In the genomic region with DNA sequence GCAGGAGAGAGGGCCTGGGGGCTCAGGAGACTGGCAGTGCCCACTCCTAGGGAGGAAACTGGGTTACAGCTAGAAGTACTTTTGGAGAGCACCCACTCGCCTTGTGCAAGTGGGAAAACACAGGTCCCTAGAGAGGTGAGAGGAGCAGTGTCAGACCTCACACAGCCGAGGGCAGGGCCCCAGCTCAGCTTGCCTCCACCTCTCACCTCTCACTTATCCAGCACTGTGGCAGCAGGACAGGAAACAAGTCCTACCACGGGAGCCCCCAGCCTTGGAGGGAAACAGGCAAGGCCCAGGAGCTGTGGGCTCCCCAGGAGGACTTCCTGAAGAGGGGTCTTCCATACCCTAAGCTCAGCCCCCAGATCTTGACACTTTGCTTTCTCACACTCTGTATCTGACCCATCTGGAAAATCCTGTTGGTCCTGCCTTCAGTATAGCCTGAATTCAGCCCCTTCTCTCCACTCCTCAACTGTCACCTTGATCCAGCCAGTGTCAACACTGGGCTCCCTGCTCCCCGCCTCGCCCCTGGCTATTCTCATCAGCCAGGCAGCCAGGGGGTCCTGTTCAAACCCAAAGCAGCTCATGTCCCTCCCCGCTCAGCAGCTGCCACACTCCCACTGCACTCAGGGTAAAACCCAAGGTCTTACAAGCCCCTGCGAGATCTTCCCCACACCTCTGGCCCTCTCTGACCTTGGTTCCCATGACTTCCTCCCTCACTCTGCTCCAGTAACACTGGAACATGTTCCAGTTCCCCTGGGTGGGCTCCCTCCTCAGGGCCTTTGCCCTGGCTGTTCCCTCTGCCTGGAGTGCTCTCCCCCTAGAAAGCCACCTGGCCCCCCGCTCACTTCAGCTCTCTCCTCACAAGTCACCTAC, we compare ENCODE assay signal across 15 cellular contexts. TPM values are rescaled to one million over a fixed set of nuclear protein-coding genes. Genes with fewer than 3 reads are reported as not detected.
DNase-seq lines count a peak whose midpoint lies in the region; ATAC-seq, FAIRE-seq and TF ChIP-seq lines count a peak whose summit lies in the region.
"Had no signal": no experiment of that assay in that cellular context is flagged by ENCODE, and none has a peak within 500 bp of the region (broad histone marks: within the 10 kb centered on the region; RNA-seq: fewer than 3 reads in every experiment).

No MANE protein-coding gene starts in this region.

- H2AK5ac ChIP-seq in mesenchymal stem cell (ENCODE audit: low read length, severe bottlenecking): peak overlapping the region; percentile 82

- H3K4me3 ChIP-seq in astrocyte (ENCODE audit: insufficient read depth, low read depth, low read length) (no peak overlapping the region), mesenchymal stem cell (ENCODE audit: insufficient read depth in 1 of 2, low read depth in 1 of 2, low read length in 2 of 2) (no peak overlapping the region), upper lobe of left lung (no peak overlapping the region)
- H3K4me3 ChIP-seq: lower lobe of right lung, uterus had no signal

- H2BK12ac ChIP-seq in mesenchymal stem cell (ENCODE audit: low read length in 2 of 2): no peak overlapping the region

- H3K36me3 Mint-ChIP-seq in astrocyte (ENCODE audit: low read depth, unreplicated experiment) (no peaks in the 10 kb centered on the region), T-helper 17 cell (ENCODE audit: low read depth) (peaks cover 12% of the 10 kb centered on the region)
- H3K36me3 Mint-ChIP-seq: natural killer cell treated with Interleukin-12 subunit alpha and Interleukin-12 subunit beta and Interleukin-15 and Interleukin-18, amount 100 ng/mL, for 72 hours had no signal

- H3K4me2 ChIP-seq in astrocyte (ENCODE audit: low read length): no peak overlapping the region
- H3K4me2 ChIP-seq in mesenchymal stem cell (ENCODE audit: low read length, poor library complexity, severe bottlenecking): no peak overlapping the region

- no peaks in the 10 kb centered on the region for H3K9me3 Mint-ChIP-seq in astrocyte (ENCODE audit: unreplicated experiment)
- H3K9me3 Mint-ChIP-seq: natural killer cell treated with Interleukin-12 subunit alpha and Interleukin-12 subunit beta and Interleukin-15 and Interleukin-18, amount 100 ng/mL, for 72 hours had no signal

- H3K79me2 ChIP-seq in astrocyte (ENCODE audit: insufficient read depth, low read length): no peaks in the 10 kb centered on the region

- H3K18ac ChIP-seq in mesenchymal stem cell (ENCODE audit: low read depth in 1 of 2, low read length in 2 of 2): peak overlapping the region in 1 of 2 experiments; percentile 13

- 66% methylated on average over 8 of the region's 8 CpGs for WGBS in mesenchymal stem cell
- 69 to 79% methylated on average over 6 to 8 of the region's 8 CpGs for WGBS in upper lobe of left lung, 2 donors

- peaks cover 15% of the 10 kb centered on the region for H3K4me1 Mint-ChIP-seq in astrocyte (ENCODE audit: low read depth, unreplicated experiment)
- peaks cover 11% of the 10 kb centered on the region for H3K4me1 Mint-ChIP-seq in T-helper 17 cell

- no peaks in the 10 kb centered on the region for H4K20me1 ChIP-seq in astrocyte (ENCODE audit: insufficient read depth, low read length)

- H4K91ac ChIP-seq in mesenchymal stem cell (ENCODE audit: low read length): peak overlapping the region; percentile 20

- no peaks in the 10 kb centered on the region for H3K36me3 ChIP-seq in astrocyte (ENCODE audit: insufficient read depth, low read length)
- no peaks in the 10 kb centered on the region for H3K36me3 ChIP-seq in mesenchymal stem cell (ENCODE audit: control insufficient read depth in 1 of 2, insufficient read depth in 2 of 2, low read depth in 1 of 2, low read length in 2 of 2)
- H3K36me3 ChIP-seq in upper lobe of left lung: no peaks in the 10 kb centered on the region
- H3K36me3 ChIP-seq: lower lobe of right lung, uterus had no signal

- H2BK5ac ChIP-seq in mesenchymal stem cell (ENCODE audit: low read depth, low read length, poor library complexity, severe bottlenecking): peak overlapping the region; percentile 21

- FAIRE-seq in astrocyte (lab: Jason Lieb, UNC): no peak

- no peak overlapping the region for H3K4me3 Mint-ChIP-seq in astrocyte (ENCODE audit: unreplicated experiment)
- H3K4me3 Mint-ChIP-seq in T-helper 17 cell: no peak overlapping the region
- H3K4me3 Mint-ChIP-seq: activated CD8-positive, alpha-beta T cell treated with anti-CD3 and anti-CD28 coated beads, Interleukin-2, amount 10 ng/mL, durations not matched to agents 7 days and 5 days; natural killer cell treated with Interleukin-12 subunit alpha and Interleukin-12 subunit beta and Interleukin-15 and Interleukin-18, amount 100 ng/mL, for 72 hours had no signal

- no peak for TF ChIP-seq EP300 in upper lobe of left lung (IDR thresholded peaks at IDR 0.05)

- TF ChIP-seq POLR2A in upper lobe of left lung (IDR thresholded peaks at IDR 0.05): no peak

- H3K9me3 ChIP-seq in astrocyte (ENCODE audit: insufficient read depth, low read depth, low read length): no peaks in the 10 kb centered on the region
- H3K9me3 ChIP-seq in mesenchymal stem cell (ENCODE audit: control insufficient read depth, low read length): no peaks in the 10 kb centered on the region
- no peaks in the 10 kb centered on the region for H3K9me3 ChIP-seq in upper lobe of left lung
- no peaks in the 10 kb centered on the region for H3K9me3 ChIP-seq in T-helper 17 cell (ENCODE audit: control insufficient read depth, low read length, poor library complexity, severe bottlenecking)
- H3K9me3 ChIP-seq: lower lobe of right lung, uterus had no signal

- H3K4ac ChIP-seq in mesenchymal stem cell (ENCODE audit: low read depth in 1 of 2, low read length in 2 of 2): no peak overlapping the region

- H3K27ac Mint-ChIP-seq in astrocyte (ENCODE audit: unreplicated experiment) (peak overlapping the region; percentile 20), T-helper 17 cell (no peak overlapping the region)
- H3K27ac Mint-ChIP-seq: activated CD8-positive, alpha-beta T cell treated with anti-CD3 and anti-CD28 coated beads, Interleukin-2, amount 10 ng/mL, durations not matched to agents 7 days and 5 days had no signal

- H3K27me3 ChIP-seq in astrocyte (ENCODE audit: insufficient read depth, low read length) (no peaks in the 10 kb centered on the region), mesenchymal stem cell (ENCODE audit: control insufficient read depth in 1 of 2, insufficient read depth in 1 of 2, low read length in 2 of 2) (peaks cover 0 to 18% of the 10 kb centered on the region in 2 experiments), upper lobe of left lung (no peaks in the 10 kb centered on the region)
- H3K27me3 ChIP-seq: uterus had no signal

- H4K8ac ChIP-seq in mesenchymal stem cell (ENCODE audit: low read length): peak overlapping the region; percentile 66

- H3K9ac ChIP-seq in astrocyte (ENCODE audit: low read length) (no peak overlapping the region), mesenchymal stem cell (ENCODE audit: low read length) (no peak overlapping the region)

- H3K79me1 ChIP-seq in mesenchymal stem cell (replicated peaks; ENCODE audit: low read length, poor library complexity, severe bottlenecking): no peaks in the 10 kb centered on the region

- no peak overlapping the region for H2BK120ac ChIP-seq in mesenchymal stem cell (ENCODE audit: low read depth, low read length)

- no peak for TF ChIP-seq CTCF in astrocyte (IDR thresholded peaks at IDR 0.05; ENCODE audit: insufficient read depth, low read depth, low read length)
- no peak for TF ChIP-seq CTCF in upper lobe of left lung (IDR thresholded peaks at IDR 0.05)

- no peak overlapping the region for H3K14ac ChIP-seq in mesenchymal stem cell (ENCODE audit: low read length in 2 of 2)

- H3K4me1 ChIP-seq in astrocyte (ENCODE audit: insufficient read depth, low read length): peaks cover 24% of the 10 kb centered on the region
- H3K4me1 ChIP-seq in mesenchymal stem cell (ENCODE audit: control insufficient read depth, insufficient read depth, low read depth, low read length): peaks cover 30% of the 10 kb centered on the region
- H3K4me1 ChIP-seq in upper lobe of left lung: peaks cover 9 to 15% (median 11%) of the 10 kb centered on the region in 4 donors

- no peak overlapping the region for H2AFZ ChIP-seq in astrocyte (ENCODE audit: low read depth, low read length)
- no peak overlapping the region for H2AFZ ChIP-seq in mesenchymal stem cell (ENCODE audit: low read depth, low read length)

- ATAC-seq in upper lobe of left lung (ENCODE audit: low FRiP score in 2 of 2) (peak in 1 of 2 donors; percentile 5), T-helper 17 cell (no peak), GM21717 (IDR thresholded peaks at IDR 0.05; ENCODE audit: unreplicated experiment) (no peak)
- ATAC-seq: activated CD8-positive, alpha-beta T cell treated with anti-CD3 and anti-CD28 coated beads, Interleukin-2, amount 10 ng/mL, durations not matched to agents 7 days and 5 days had no signal

- H3K23ac ChIP-seq in mesenchymal stem cell (ENCODE audit: low read length in 2 of 2): no peak overlapping the region

- H3K27me3 Mint-ChIP-seq in astrocyte (ENCODE audit: low read depth, unreplicated experiment): peaks cover 9% of the 10 kb centered on the region
- peaks cover 36% of the 10 kb centered on the region for H3K27me3 Mint-ChIP-seq in T-helper 17 cell

- H2BK15ac ChIP-seq in mesenchymal stem cell (ENCODE audit: low read depth, poor library complexity, severe bottlenecking): no peak overlapping the region

- DNase-seq in HPDE6-E6E7 (ENCODE audit: extremely low spot score) (peak; percentile 22), astrocyte (ENCODE audit: low read depth) (no peak), mesenchymal stem cell (no peak), upper lobe of left lung (no peak), T-helper 17 cell (no peak), AML-193 (lab: John Stamatoyannopoulos, UW) (no peak)
- DNase-seq: activated CD8-positive, alpha-beta T cell treated with anti-CD3 and anti-CD28 coated beads, Interleukin-2, amount 10 ng/mL, durations not matched to agents 7 days and 5 days; dermis blood vessel endothelial cell; DMS79 treated with DMSO at 0.1 percent for 48 hours; lower lobe of right lung; NCI-H2081; uterus had no signal

- H3K27ac ChIP-seq in astrocyte (ENCODE audit: low read depth, low read length) (no peak overlapping the region), mesenchymal stem cell (ENCODE audit: low read length, poor library complexity, severe bottlenecking) (peak overlapping the region; percentile 63), upper lobe of left lung (peak overlapping the region in 3 of 4 donors; percentile 9 to 35 (median 13))
- H3K27ac ChIP-seq: C4-2B, lower lobe of right lung, uterus had no signal

RNA-seq across cellular contexts. Expression of gene TMEM40, which starts 0.9 kb away (rescaled TPM):
- total RNA-seq in astrocyte (1.3 and 2.0 TPM in 2 replicates), upper lobe of left lung (1 to 10 TPM in 4 of 6 donors, under 1 TPM in 2; 0.30 to 5.3 (median 1.1) TPM), T-helper 17 cell (10 to 100 TPM in 1 of 2 donors, 1 to 10 TPM in 1; 2.8 to 54.0 TPM)
- polyA plus RNA-seq in mesenchymal stem cell (2013, experiment 1 of 2): 0.08 TPM
- polyA plus RNA-seq in mesenchymal stem cell (2013, experiment 2 of 2): 0.03 TPM
- total RNA-seq: activated CD8-positive, alpha-beta T cell treated with anti-CD3 and anti-CD28 coated beads, Interleukin-2, amount 10 ng/mL, durations not matched to agents 7 days and 5 days; dermis blood vessel endothelial cell; natural killer cell treated with Interleukin-12 subunit alpha and Interleukin-12 subunit beta and Interleukin-15 and Interleukin-18, amount 100 ng/mL, for 72 hours; uterus had no signal

RNA-seq across cellular contexts. Expression of gene CAND2, which starts 36.6 kb away (rescaled TPM):
- total RNA-seq in astrocyte: 3.8 and 4.6 TPM in 2 replicates
- 3.9 TPM for polyA plus RNA-seq in mesenchymal stem cell (2013, experiment 1 of 2)
- polyA plus RNA-seq in mesenchymal stem cell (2013, experiment 2 of 2): 3.7 TPM
- total RNA-seq in upper lobe of left lung: 1 to 10 TPM; 2.3 to 7.3 (median 5.0) TPM
- total RNA-seq in T-helper 17 cell: 1 to 10 TPM; 1.2 to 1.6 TPM
